Comparison of ENCODE assay signal across 1 cellular context in the genomic region with DNA sequence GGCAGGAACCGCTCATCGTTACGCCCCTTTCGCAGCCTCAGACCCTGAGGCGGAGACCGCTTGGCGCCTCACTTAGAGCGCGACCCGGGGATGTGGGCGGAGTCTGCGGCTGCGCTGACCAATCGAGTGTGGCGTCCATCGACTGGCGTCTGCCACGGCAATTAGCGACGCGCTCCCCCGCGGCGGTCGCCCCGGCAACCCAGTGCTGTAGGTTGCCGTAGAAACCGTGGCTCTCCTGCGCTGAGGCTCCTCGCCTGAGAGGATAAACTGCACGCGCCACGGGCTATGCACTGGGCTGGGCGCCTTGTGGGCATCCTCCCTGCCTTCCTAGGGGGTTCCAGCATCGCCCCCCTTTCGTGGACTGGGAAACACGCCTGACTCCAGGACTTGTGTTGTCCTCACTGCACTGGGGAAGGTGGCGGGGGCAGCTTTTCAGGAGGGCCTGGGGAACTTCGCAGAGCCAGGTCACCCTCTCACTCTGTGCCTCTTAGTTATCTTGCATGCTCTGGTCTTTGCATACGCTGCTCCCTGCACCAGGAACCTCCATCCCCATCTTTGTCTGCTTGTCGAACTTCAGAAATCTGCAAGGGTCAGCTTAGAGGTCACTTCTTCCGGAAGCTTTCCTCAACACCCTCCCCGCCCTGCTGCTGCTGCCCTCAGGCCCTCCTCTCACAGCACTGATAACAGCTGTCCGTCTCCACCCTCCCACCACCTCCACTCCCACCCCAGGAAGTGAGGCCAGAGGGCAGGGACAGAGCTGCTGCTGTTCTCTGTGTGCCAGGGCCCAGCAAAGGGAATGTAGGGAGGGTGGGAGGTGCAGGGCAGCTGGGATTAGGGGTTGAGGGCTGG.
TF ChIP-seq lines count a peak whose summit lies in the region.

No MANE protein-coding gene starts in this region.

TF ChIP-seq in HEK293, 187 proteins besides CTCF, POLR2A, EP300 and RAD21 (continued from another document):
- peak; percentile 98 for TF ChIP-seq GLIS1 (tag by site-specific recombination; IDR thresholded peaks at IDR 0.05)
- peak; percentile 68; the same call in 1 of the 2 replicates for TF ChIP-seq KLF9 (tag by site-specific recombination; IDR thresholded peaks at IDR 0.05; ENCODE audit: low read depth)
- TF ChIP-seq FEZF1 (tag by site-specific recombination; IDR thresholded peaks at IDR 0.05): peak; percentile 78
- TF ChIP-seq, protein P1, sequence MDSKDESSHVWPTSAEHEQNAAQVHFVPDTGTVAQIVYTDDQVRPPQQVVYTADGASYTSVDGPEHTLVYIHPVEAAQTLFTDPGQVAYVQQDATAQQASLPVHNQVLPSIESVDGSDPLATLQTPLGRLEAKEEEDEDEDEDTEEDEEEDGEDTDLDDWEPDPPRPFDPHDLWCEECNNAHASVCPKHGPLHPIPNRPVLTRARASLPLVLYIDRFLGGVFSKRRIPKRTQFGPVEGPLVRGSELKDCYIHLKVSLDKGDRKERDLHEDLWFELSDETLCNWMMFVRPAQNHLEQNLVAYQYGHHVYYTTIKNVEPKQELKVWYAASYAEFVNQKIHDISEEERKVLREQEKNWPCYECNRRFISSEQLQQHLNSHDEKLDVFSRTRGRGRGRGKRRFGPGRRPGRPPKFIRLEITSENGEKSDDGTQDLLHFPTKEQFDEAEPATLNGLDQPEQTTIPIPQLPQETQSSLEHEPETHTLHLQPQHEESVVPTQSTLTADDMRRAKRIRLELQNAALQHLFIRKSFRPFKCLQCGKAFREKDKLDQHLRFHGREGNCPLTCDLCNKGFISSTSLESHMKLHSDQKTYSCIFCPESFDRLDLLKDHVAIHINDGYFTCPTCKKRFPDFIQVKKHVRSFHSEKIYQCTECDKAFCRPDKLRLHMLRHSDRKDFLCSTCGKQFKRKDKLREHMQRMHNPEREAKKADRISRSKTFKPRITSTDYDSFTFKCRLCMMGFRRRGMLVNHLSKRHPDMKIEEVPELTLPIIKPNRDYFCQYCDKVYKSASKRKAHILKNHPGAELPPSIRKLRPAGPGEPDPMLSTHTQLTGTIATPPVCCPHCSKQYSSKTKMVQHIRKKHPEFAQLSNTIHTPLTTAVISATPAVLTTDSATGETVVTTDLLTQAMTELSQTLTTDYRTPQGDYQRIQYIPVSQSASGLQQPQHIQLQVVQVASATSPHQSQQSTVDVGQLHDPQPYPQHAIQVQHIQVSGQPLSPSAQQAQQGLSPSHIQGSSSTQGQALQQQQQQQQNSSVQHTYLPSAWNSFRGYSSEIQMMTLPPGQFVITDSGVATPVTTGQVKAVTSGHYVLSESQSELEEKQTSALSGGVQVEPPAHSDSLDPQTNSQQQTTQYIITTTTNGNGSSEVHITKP (tag by site-specific recombination; IDR thresholded peaks at IDR 0.05): 0 out of 2 replicates have a peak, but pooled peaks have one; percentile 16
- peak; percentile 64 for TF ChIP-seq SP3 (tag by site-specific recombination; IDR thresholded peaks at IDR 0.05)
- TF ChIP-seq ZNF571 (tag by site-specific recombination; IDR thresholded peaks at IDR 0.05): no peak
- no peak for TF ChIP-seq ZFP3 (tag by site-specific recombination; IDR thresholded peaks at IDR 0.05; ENCODE audit: low read depth)
- TF ChIP-seq EGR2 (tag by site-specific recombination; IDR thresholded peaks at IDR 0.05; ENCODE audit: low read depth): peak; percentile 77
- TF ChIP-seq ZNF16 (tag by site-specific recombination; IDR thresholded peaks at IDR 0.05; ENCODE audit: low read depth): no peak
- no peak for TF ChIP-seq ZNF132 (tag by site-specific recombination; IDR thresholded peaks at IDR 0.05; ENCODE audit: borderline replicate concordance)
- TF ChIP-seq BCL11A (tag by site-specific recombination; IDR thresholded peaks at IDR 0.05; ENCODE audit: low read depth): no peak
- peak; percentile 75 for TF ChIP-seq ZBTB17 (tag by site-specific recombination; IDR thresholded peaks at IDR 0.05)
- TF ChIP-seq ZBTB8A (tag by site-specific recombination; IDR thresholded peaks at IDR 0.05): peak; percentile 59
- TF ChIP-seq ZNF398 (tag by site-specific recombination; IDR thresholded peaks at IDR 0.05): peak; percentile 56; the same call in 1 of the 2 replicates
- TF ChIP-seq, protein P2, sequence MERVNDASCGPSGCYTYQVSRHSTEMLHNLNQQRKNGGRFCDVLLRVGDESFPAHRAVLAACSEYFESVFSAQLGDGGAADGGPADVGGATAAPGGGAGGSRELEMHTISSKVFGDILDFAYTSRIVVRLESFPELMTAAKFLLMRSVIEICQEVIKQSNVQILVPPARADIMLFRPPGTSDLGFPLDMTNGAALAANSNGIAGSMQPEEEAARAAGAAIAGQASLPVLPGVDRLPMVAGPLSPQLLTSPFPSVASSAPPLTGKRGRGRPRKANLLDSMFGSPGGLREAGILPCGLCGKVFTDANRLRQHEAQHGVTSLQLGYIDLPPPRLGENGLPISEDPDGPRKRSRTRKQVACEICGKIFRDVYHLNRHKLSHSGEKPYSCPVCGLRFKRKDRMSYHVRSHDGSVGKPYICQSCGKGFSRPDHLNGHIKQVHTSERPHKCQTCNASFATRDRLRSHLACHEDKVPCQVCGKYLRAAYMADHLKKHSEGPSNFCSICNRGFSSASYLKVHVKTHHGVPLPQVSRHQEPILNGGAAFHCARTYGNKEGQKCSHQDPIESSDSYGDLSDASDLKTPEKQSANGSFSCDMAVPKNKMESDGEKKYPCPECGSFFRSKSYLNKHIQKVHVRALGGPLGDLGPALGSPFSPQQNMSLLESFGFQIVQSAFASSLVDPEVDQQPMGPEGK (tag by site-specific recombination; IDR thresholded peaks at IDR 0.05): peak; percentile 37; the same call in 1 of the 2 replicates
- peak; percentile 72 for TF ChIP-seq ZNF341 (tag by site-specific recombination; IDR thresholded peaks at IDR 0.05; ENCODE audit: low read depth)
